ENCODE assay signal across 7 cellular contexts in genomic region chr17:18786890-18787289, GRCh38. TPM values are rescaled to one million over a fixed set of nuclear protein-coding genes. Genes with fewer than 3 reads are reported as not detected.
"Had no signal": no experiment of that assay in that cellular context is flagged by ENCODE, and none has a peak within 500 bp of the region (broad histone marks: within the 10 kb centered on the region; RNA-seq: fewer than 3 reads in every experiment).

No MANE protein-coding gene starts in this region.

RNA-seq across cellular contexts. Expression of gene FBXW10, which starts 43.0 kb away (rescaled TPM):
- total RNA-seq: dermis microvascular lymphatic vessel endothelial cell, endodermal cell, hepatocyte, kidney epithelial cell, mononuclear cell had no signal
- polyA plus RNA-seq: fibroblast of lung, hepatocyte, immature natural killer cell had no signal
